10 cellular contexts compared by ENCODE assay signal in genomic region chrX:153952373-153953026, GRCh38. TPM values are rescaled to one million over a fixed set of nuclear protein-coding genes. Genes with fewer than 3 reads are reported as not detected.
A peak's percentile ranks its signal among the peaks of the same experiment; 100 is the strongest.
DNase-seq lines count a peak whose midpoint lies in the region; ATAC-seq and TF ChIP-seq lines count a peak whose summit lies in the region.
"Had no signal": no experiment of that assay in that cellular context is flagged by ENCODE, and none has a peak within 500 bp of the region (broad histone marks: within the 10 kb centered on the region; RNA-seq: fewer than 3 reads in every experiment).

No MANE protein-coding gene starts in this region.

- H3K4me1 ChIP-seq in left ventricle myocardium inferior (peaks cover 34% of the 10 kb centered on the region), heart left ventricle (peaks cover 0 to 33% (median 8%) of the 10 kb centered on the region in 12 donors), endocrine pancreas (ENCODE audit: control insufficient read depth, insufficient read depth, low read length) (no peaks in the 10 kb centered on the region), trophoblast cell (ENCODE audit: control insufficient read depth in 1 of 2, insufficient read depth in 2 of 2, low read length in 2 of 2) (no peaks in the 10 kb centered on the region), uterus (no peaks in the 10 kb centered on the region)

- H2BK5ac ChIP-seq in trophoblast cell (ENCODE audit: low read depth, low read length, poor library complexity) = no peak overlapping the region

- H3K23ac ChIP-seq in trophoblast cell (ENCODE audit: low read length) = no peak overlapping the region

- H3K27me3 ChIP-seq in left ventricle myocardium inferior (ENCODE audit: low read depth) (no peaks in the 10 kb centered on the region), heart left ventricle (no peaks in the 10 kb centered on the region), endocrine pancreas (ENCODE audit: control insufficient read depth, insufficient read depth, low read length) (no peaks in the 10 kb centered on the region), trophoblast cell (ENCODE audit: insufficient read depth, low read length) (no peaks in the 10 kb centered on the region), uterus (no peaks in the 10 kb centered on the region)

- H3K79me2 ChIP-seq in trophoblast cell (ENCODE audit: control insufficient read depth, insufficient read depth, low read length, poor library complexity) = no peaks in the 10 kb centered on the region

- no peak overlapping the region for H2AFZ ChIP-seq in trophoblast cell (ENCODE audit: insufficient read depth, low read length, poor library complexity)

- no peak for TF ChIP-seq CTCF in left ventricle myocardium inferior (IDR thresholded peaks at IDR 0.05; ENCODE audit: borderline replicate concordance)
- TF ChIP-seq CTCF in heart left ventricle (IDR thresholded peaks at IDR 0.05) = no peak
- no peak for TF ChIP-seq CTCF in uterus (IDR thresholded peaks at IDR 0.05)

- ATAC-seq in heart left ventricle = no peak

- no peak overlapping the region for H2BK120ac ChIP-seq in trophoblast cell (ENCODE audit: insufficient read depth, low read length, poor library complexity)

- peak overlapping the region; percentile 38 for H3K18ac ChIP-seq in trophoblast cell (ENCODE audit: low read length)

- 89 to 94% (median 89%) methylated on average over 30 to 32 of the region's 32 CpGs for WGBS in heart left ventricle, 4 donors
- no CpG with 5 or more reads among the region's 32 CpGs for WGBS in trophoblast cell (ENCODE audit: extremely low coverage, insufficient coverage, insufficient read length)

- H3K9me3 ChIP-seq in left ventricle myocardium inferior (replicated peaks) = no peaks in the 10 kb centered on the region
- H3K9me3 ChIP-seq in heart left ventricle = no peaks in the 10 kb centered on the region
- H3K9me3 ChIP-seq in endocrine pancreas (ENCODE audit: control insufficient read depth, low read length) = no peaks in the 10 kb centered on the region
- H3K9me3 ChIP-seq in trophoblast cell (ENCODE audit: insufficient read depth, low read depth, low read length) = no peaks in the 10 kb centered on the region
- H3K9me3 ChIP-seq in uterus = no peaks in the 10 kb centered on the region

- H3K27ac ChIP-seq in left ventricle myocardium inferior (replicated peaks) = peak overlapping the region; percentile 40
- peak overlapping the region in 6 of 12 donors; percentile 32 to 86 (median 48) for H3K27ac ChIP-seq in heart left ventricle
- H3K27ac ChIP-seq in trophoblast cell (ENCODE audit: low read depth, low read length) = no peak overlapping the region
- peak overlapping the region; percentile 79 to 88 for H3K27ac ChIP-seq in uterus

- no peak overlapping the region for H4K91ac ChIP-seq in trophoblast cell (ENCODE audit: low read depth, low read length)

- H3K4ac ChIP-seq in trophoblast cell (ENCODE audit: low read depth, low read length) = no peak overlapping the region

- H4K8ac ChIP-seq in trophoblast cell (ENCODE audit: low read depth, low read length) = no peak overlapping the region

- H3K9ac ChIP-seq in endocrine pancreas (ENCODE audit: control insufficient read depth, insufficient read depth, low read length) (peak overlapping the region; percentile 10), trophoblast cell (ENCODE audit: low read length) (no peak overlapping the region)

- intact Hi-C loops in left ventricle myocardium inferior (cut with micrococcal nuclease) = loop anchor here (5.0 kb wide), 1 partner anchor 190 kb away; the partner anchor contains the start of gene PLXNB3
- intact Hi-C loops in heart left ventricle (cut with DNase I) = loop anchor here in 9 of 10 donors (1.0 to 10.0 kb wide), 5 partner anchors 188 to 994 kb away; partner anchors contain the start of gene PLXNB3 (in 9 of the 9)
- intact Hi-C loops in uterus (cut with DNase I; ENCODE audit: low total_unique reads) = loop anchor here (5.0 kb wide), 1 partner anchor 190 kb away; the partner anchor contains the start of gene PLXNB3

- no peak overlapping the region for H2AK5ac ChIP-seq in trophoblast cell (ENCODE audit: low read length)

- no peak overlapping the region for H3K4me3 ChIP-seq in left ventricle myocardium inferior
- no peak overlapping the region for H3K4me3 ChIP-seq in heart left ventricle
- H3K4me3 ChIP-seq in endocrine pancreas (ENCODE audit: control insufficient read depth, insufficient read depth, low read length) = no peak overlapping the region
- H3K4me3 ChIP-seq in trophoblast cell (ENCODE audit: low read depth, low read length) = no peak overlapping the region
- H3K4me3 ChIP-seq in uterus = no peak overlapping the region

- no peaks in the 10 kb centered on the region for H3K79me1 ChIP-seq in trophoblast cell (ENCODE audit: low read length)

- H4K12ac ChIP-seq in trophoblast cell (ENCODE audit: low read depth, low read length) = no peak overlapping the region

- H3K14ac ChIP-seq in trophoblast cell (ENCODE audit: low read length) = no peak overlapping the region

- H3K4me2 ChIP-seq in trophoblast cell (ENCODE audit: low read length) = no peak overlapping the region

- DNase-seq in left ventricle myocardium inferior (no peak), heart left ventricle (no peak), trophoblast cell (no peak), uterus (no peak), germinal center (ENCODE audit: low spot score) (no peak), NCI-H345 (lab: John Stamatoyannopoulos, UW) (no peak), SHP77 (lab: John Stamatoyannopoulos, UW) (no peak)
- DNase-seq: NK-92 treated with Interleukin-12 subunit alpha and Interleukin-12 subunit beta, amount 100 ng/mL, for 24 hours had no signal

- TF ChIP-seq POLR2A in heart left ventricle (IDR thresholded peaks at IDR 0.05) (no peak), uterus (IDR thresholded peaks at IDR 0.05) (no peak)

- H3K36me3 ChIP-seq in left ventricle myocardium inferior (peaks cover 71% of the 10 kb centered on the region), heart left ventricle (peaks cover 0 to 87% (median 63%) of the 10 kb centered on the region in 9 donors), endocrine pancreas (ENCODE audit: control insufficient read depth, insufficient read depth, low read length) (no peaks in the 10 kb centered on the region), trophoblast cell (ENCODE audit: control insufficient read depth in 1 of 2, insufficient read depth in 2 of 2, low read length in 2 of 2) (peaks cover 92 to 95% of the 10 kb centered on the region in 2 experiments), uterus (no peaks in the 10 kb centered on the region)

- H2BK12ac ChIP-seq in trophoblast cell (ENCODE audit: low read length) = no peak overlapping the region

RNA-seq across cellular contexts. Expression of gene RENBP, which starts 8.1 kb away (rescaled TPM):
- 7.5 TPM for total RNA-seq in left ventricle myocardium inferior
- total RNA-seq in heart left ventricle = 10 to 100 TPM in 5 of 9 donors, 1 to 10 TPM in 4; 5.1 to 35.5 (median 10.2) TPM
- 1 to 10 TPM; 6.4 to 9.8 TPM for polyA plus RNA-seq in heart left ventricle
- polyA plus RNA-seq in trophoblast cell (2013) = 0.82 and 0.94 TPM in 2 replicates
- 1 to 10 TPM in 3 of 4 donors, under 1 TPM in 1; 0.77 to 5.9 (median 2.6) TPM for total RNA-seq in uterus
- total RNA-seq: mammary epithelial cell had no signal
- polyA plus RNA-seq: mammary epithelial cell had no signal

RNA-seq across cellular contexts. Expression of gene NAA10, which starts 17.7 kb away (rescaled TPM):
- total RNA-seq in left ventricle myocardium inferior = 67.1 TPM
- 100 to 1,000 TPM in 2 of 9 donors, 10 to 100 TPM in 7; 52.5 to 112 (median 72.1) TPM for total RNA-seq in heart left ventricle
- 100 to 1,000 TPM; 120 to 221 TPM for polyA plus RNA-seq in heart left ventricle
- 92.2 and 95.5 TPM in 2 replicates for polyA plus RNA-seq in trophoblast cell (2013)
- total RNA-seq in uterus = 100 to 1,000 TPM in 2 of 4 donors, 10 to 100 TPM in 2; 37.9 to 198 (median 109) TPM

RNA-seq across cellular contexts. Expression of gene HCFC1, which starts 19.1 kb away (rescaled TPM):
- total RNA-seq in left ventricle myocardium inferior (28.4 TPM), heart left ventricle (10 to 100 TPM; 22.7 to 72.6 (median 34.8) TPM), uterus (10 to 100 TPM; 20.9 to 65.7 (median 37.3) TPM)
- polyA plus RNA-seq in heart left ventricle = 10 to 100 TPM; 11.8 to 23.0 TPM
- 47.6 and 50.4 TPM in 2 replicates for polyA plus RNA-seq in trophoblast cell (2013)

RNA-seq across cellular contexts. Expression of gene TMEM187, which starts 20.1 kb away (rescaled TPM):
- 6.4 TPM for total RNA-seq in left ventricle myocardium inferior
- total RNA-seq in heart left ventricle = 10 to 100 TPM in 2 of 9 donors, 1 to 10 TPM in 7; 3.5 to 11.4 (median 8.3) TPM
- polyA plus RNA-seq in heart left ventricle = 1 to 10 TPM; 3.2 to 7.0 TPM
- 4.9 and 5.0 TPM in 2 replicates for polyA plus RNA-seq in trophoblast cell (2013)
- 1 to 10 TPM in 3 of 4 donors, not detected in 1; 2.5 to 9.6 (median 6.2) TPM for total RNA-seq in uterus

RNA-seq across cellular contexts. Expression of gene ARHGAP4, which starts 26.4 kb away (rescaled TPM):
- total RNA-seq in left ventricle myocardium inferior = 10.0 TPM
- total RNA-seq in heart left ventricle = 10 to 100 TPM in 4 of 9 donors, 1 to 10 TPM in 5; 6.8 to 55.8 (median 9.5) TPM
- polyA plus RNA-seq in heart left ventricle = 10 to 100 TPM; 15.9 to 25.1 TPM
- 1.5 and 1.9 TPM in 2 replicates for polyA plus RNA-seq in trophoblast cell (2013)
- total RNA-seq in uterus = 10 to 100 TPM in 2 of 4 donors, 1 to 10 TPM in 2; 5.1 to 28.3 (median 15.8) TPM
